ENCODE assay signal across 2 cellular contexts in the genomic region with DNA sequence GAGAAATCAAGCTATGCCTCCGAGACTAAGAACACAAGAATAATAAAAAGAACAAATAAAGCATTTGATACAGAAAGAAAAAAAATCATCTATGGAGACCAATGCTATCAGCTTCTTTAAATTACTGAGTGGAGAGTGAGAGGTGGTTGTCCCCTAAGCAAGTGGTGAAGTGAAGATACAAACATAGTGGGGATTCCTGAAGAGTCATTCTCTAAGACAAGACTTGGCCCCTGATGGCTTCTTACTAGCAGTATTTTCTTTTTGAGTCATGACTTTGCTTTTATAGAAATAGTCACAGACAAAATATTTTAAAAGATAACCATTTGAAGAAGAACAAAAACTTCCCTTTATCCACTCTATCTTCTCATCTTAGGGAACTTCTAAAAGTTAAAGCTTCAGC.
TF ChIP-seq lines count a peak whose summit lies in the region.

No MANE protein-coding gene starts in this region.

TF ChIP-seq in IMR-90, 13 proteins besides CTCF, POLR2A, EP300 and RAD21:
- TF ChIP-seq RFX5 (IDR thresholded peaks at IDR 0.05; ENCODE audit: low read depth, low read length) = no peak
- TF ChIP-seq CEBPB (IDR thresholded peaks at IDR 0.05; ENCODE audit: low read depth, low read length) = no peak
- no peak for TF ChIP-seq MXI1 (IDR thresholded peaks at IDR 0.05; ENCODE audit: borderline replicate concordance, low read depth, low read length)
- TF ChIP-seq RCOR1 (IDR thresholded peaks at IDR 0.05; ENCODE audit: insufficient replicate concordance, low read length) = no peak
- peak; percentile 20; the same call in 1 of the 2 replicates for TF ChIP-seq SMC3 (IDR thresholded peaks at IDR 0.05; ENCODE audit: low read depth, low read length)
- peak; percentile 46 for TF ChIP-seq FOS (IDR thresholded peaks at IDR 0.05; ENCODE audit: low read depth, low read length)
- TF ChIP-seq, protein P1, sequence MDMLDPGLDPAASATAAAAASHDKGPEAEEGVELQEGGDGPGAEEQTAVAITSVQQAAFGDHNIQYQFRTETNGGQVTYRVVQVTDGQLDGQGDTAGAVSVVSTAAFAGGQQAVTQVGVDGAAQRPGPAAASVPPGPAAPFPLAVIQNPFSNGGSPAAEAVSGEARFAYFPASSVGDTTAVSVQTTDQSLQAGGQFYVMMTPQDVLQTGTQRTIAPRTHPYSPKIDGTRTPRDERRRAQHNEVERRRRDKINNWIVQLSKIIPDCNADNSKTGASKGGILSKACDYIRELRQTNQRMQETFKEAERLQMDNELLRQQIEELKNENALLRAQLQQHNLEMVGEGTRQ (IDR thresholded peaks at IDR 0.05; ENCODE audit: low read depth, low read length) = no peak
- TF ChIP-seq MAFK (IDR thresholded peaks at IDR 0.05; ENCODE audit: low read depth, low read length) = 0 out of 2 replicates have a peak, but pooled peaks have one; percentile 0

TF ChIP-seq in GM23338, 12 proteins besides CTCF, POLR2A, EP300 and RAD21:
- no peak for TF ChIP-seq EZH2phosphoT487 (IDR thresholded peaks at IDR 0.05; ENCODE audit: unreplicated experiment)
